8 cellular contexts compared by ENCODE assay signal in the genomic region with DNA sequence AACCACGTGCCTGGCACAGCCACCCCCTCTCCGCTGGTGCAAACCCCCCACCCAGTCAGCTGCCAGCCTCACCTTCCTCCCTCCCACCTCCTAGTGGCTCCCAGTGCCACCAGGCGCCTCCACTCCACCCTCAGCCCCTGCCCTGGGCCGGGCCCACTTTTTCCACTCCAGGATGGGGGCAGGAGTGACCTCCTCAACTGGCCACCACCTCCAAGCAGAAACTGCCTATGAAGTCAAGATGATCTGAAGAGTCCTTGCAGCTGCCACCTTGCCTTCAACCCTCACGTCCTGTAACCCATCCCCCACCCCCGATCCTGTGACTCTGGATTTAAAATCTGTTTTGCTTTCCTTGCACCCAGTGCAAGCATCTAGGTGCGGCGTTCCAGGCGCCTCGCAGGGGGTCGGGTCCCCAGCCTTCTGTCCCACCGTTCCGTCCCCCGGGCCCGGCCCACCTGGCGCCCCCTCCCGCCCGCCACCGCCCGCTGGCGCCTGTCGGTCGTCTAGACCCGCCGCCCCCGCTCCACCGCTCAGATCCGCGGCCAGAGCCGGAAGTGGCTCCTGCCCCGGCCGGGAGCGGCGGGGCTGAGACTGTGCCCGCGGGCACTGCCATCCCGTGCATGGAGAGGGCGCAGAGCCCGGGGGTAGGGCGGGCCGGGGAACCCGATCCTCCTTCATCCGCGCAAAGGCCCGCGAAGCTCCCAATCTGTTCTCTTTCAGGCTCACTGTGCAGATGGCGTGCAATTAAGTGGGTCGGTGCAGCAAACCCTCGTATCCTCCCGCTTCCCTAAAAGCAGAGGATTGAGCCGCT. TPM values are rescaled to one million over a fixed set of nuclear protein-coding genes. Genes with fewer than 3 reads are reported as not detected.
DNase-seq lines count a peak whose midpoint lies in the region; ATAC-seq, FAIRE-seq and TF ChIP-seq lines count a peak whose summit lies in the region.

No MANE protein-coding gene starts in this region.

- H3K36me3 ChIP-seq in mucosa of descending colon (ENCODE audit: low read depth), result no peaks in the 10 kb centered on the region

- FAIRE-seq in D721Med (lab: Jason Lieb, UNC), result no peak

- peak overlapping the region; percentile 49 for H3K27ac Mint-ChIP-seq in activated CD8-positive, alpha-beta T cell treated with anti-CD3 and anti-CD28 coated beads for 36 hours
- peak overlapping the region; percentile 83 to 88 for H3K27ac Mint-ChIP-seq in stimulated activated naive CD8-positive, alpha-beta T cell treated with anti-CD3 and anti-CD28 coated beads, Interleukin-15, amount 100 ng/mL, for 72 hours

- CTCF ChIA-PET in activated CD8-positive, alpha-beta T cell treated with anti-CD3 and anti-CD28 coated beads for 36 hours (lab: Charles Lee), result no interaction called here

- no peaks in the 10 kb centered on the region for H3K36me3 Mint-ChIP-seq in activated CD8-positive, alpha-beta T cell treated with anti-CD3 and anti-CD28 coated beads for 36 hours (ENCODE audit: low read depth)

- peak; percentile 63 for ATAC-seq in GM18502 (IDR thresholded peaks at IDR 0.05; ENCODE audit: poor library complexity, unreplicated experiment)
- peak; percentile 86 for ATAC-seq in activated CD8-positive, alpha-beta T cell treated with anti-CD3 and anti-CD28 coated beads for 36 hours
- ATAC-seq in mucosa of descending colon, result peak; percentile 79
- ATAC-seq in stimulated activated naive CD8-positive, alpha-beta T cell treated with anti-CD3 and anti-CD28 coated beads, Interleukin-15, amount 100 ng/mL, for 72 hours, result peak; percentile 91
- ATAC-seq in GM19023 (IDR thresholded peaks at IDR 0.05; ENCODE audit: unreplicated experiment), result no peak

- peak overlapping the region; percentile 54 for H3K4me3 Mint-ChIP-seq in activated CD8-positive, alpha-beta T cell treated with anti-CD3 and anti-CD28 coated beads for 36 hours
- H3K4me3 Mint-ChIP-seq in stimulated activated naive CD8-positive, alpha-beta T cell treated with anti-CD3 and anti-CD28 coated beads, Interleukin-15, amount 100 ng/mL, for 72 hours, result peak overlapping the region; percentile 73 to 87

- POLR2A ChIA-PET in activated CD8-positive, alpha-beta T cell treated with anti-CD3 and anti-CD28 coated beads for 36 hours (lab: Charles Lee), result no interaction called here

- H3K4me3 ChIP-seq in mucosa of descending colon, result no peak overlapping the region

- no peaks in the 10 kb centered on the region for H3K27me3 Mint-ChIP-seq in activated CD8-positive, alpha-beta T cell treated with anti-CD3 and anti-CD28 coated beads for 36 hours
- H3K27me3 Mint-ChIP-seq in stimulated activated naive CD8-positive, alpha-beta T cell treated with anti-CD3 and anti-CD28 coated beads, Interleukin-15, amount 100 ng/mL, for 72 hours, result no peaks in the 10 kb centered on the region

- H3K4me1 ChIP-seq in mucosa of descending colon (ENCODE audit: low read depth), result peaks cover 13% of the 10 kb centered on the region

- H3K9me3 ChIP-seq in mucosa of descending colon, result no peaks in the 10 kb centered on the region

- H3K4me1 Mint-ChIP-seq in activated CD8-positive, alpha-beta T cell treated with anti-CD3 and anti-CD28 coated beads for 36 hours (ENCODE audit: low read depth), result peaks cover 10% of the 10 kb centered on the region
- peaks cover 24% of the 10 kb centered on the region for H3K4me1 Mint-ChIP-seq in stimulated activated naive CD8-positive, alpha-beta T cell treated with anti-CD3 and anti-CD28 coated beads, Interleukin-15, amount 100 ng/mL, for 72 hours

- intact Hi-C loops in activated CD8-positive, alpha-beta T cell treated with anti-CD3 and anti-CD28 coated beads for 36 hours (cut with micrococcal nuclease), result no loop called here
- intact Hi-C loops in mucosa of descending colon (cut with DNase I, micrococcal nuclease), result no loop called here

- H3K9me3 Mint-ChIP-seq in activated CD8-positive, alpha-beta T cell treated with anti-CD3 and anti-CD28 coated beads for 36 hours, result no peaks in the 10 kb centered on the region
- no peaks in the 10 kb centered on the region for H3K9me3 Mint-ChIP-seq in stimulated activated naive CD8-positive, alpha-beta T cell treated with anti-CD3 and anti-CD28 coated beads, Interleukin-15, amount 100 ng/mL, for 72 hours

- no peak for TF ChIP-seq CTCF in activated CD8-positive, alpha-beta T cell treated with anti-CD3 and anti-CD28 coated beads for 36 hours (IDR thresholded peaks at IDR 0.05)
- TF ChIP-seq CTCF in mucosa of descending colon (IDR thresholded peaks at IDR 0.05) (no peak), D721Med (IDR thresholded peaks at IDR 0.05; ENCODE audit: insufficient read depth, missing control alignments) (no peak)

- DNase-seq in NAMALWA (ENCODE audit: low spot score) (peak; percentile 51), mucosa of descending colon (peak; percentile 54 to 78 (median 68)), D721Med (ENCODE audit: insufficient read length, low spot score) (no peak)
- DNase-seq in activated CD8-positive, alpha-beta T cell treated with anti-CD3 and anti-CD28 coated beads for 36 hours, result peak; percentile 63
- peak; percentile 4 for DNase-seq in effector CD8-positive, alpha-beta T cell (lab: John Stamatoyannopoulos, UW)
- DNase-seq in stimulated activated naive CD8-positive, alpha-beta T cell treated with anti-CD3 and anti-CD28 coated beads, Interleukin-15, amount 100 ng/mL, for 72 hours, result peak; percentile 41 to 47

RNA-seq across cellular contexts. Expression of a gene that starts 51.2 kb away (rescaled TPM):
- 100 to 1,000 TPM; 156 TPM for total RNA-seq in activated CD8-positive, alpha-beta T cell treated with anti-CD3 and anti-CD28 coated beads for 36 hours
- total RNA-seq in mucosa of descending colon, result 100 to 1,000 TPM; 111 to 220 (median 130) TPM
